ENCODE assay signal across 25 cellular contexts in the genomic region with DNA sequence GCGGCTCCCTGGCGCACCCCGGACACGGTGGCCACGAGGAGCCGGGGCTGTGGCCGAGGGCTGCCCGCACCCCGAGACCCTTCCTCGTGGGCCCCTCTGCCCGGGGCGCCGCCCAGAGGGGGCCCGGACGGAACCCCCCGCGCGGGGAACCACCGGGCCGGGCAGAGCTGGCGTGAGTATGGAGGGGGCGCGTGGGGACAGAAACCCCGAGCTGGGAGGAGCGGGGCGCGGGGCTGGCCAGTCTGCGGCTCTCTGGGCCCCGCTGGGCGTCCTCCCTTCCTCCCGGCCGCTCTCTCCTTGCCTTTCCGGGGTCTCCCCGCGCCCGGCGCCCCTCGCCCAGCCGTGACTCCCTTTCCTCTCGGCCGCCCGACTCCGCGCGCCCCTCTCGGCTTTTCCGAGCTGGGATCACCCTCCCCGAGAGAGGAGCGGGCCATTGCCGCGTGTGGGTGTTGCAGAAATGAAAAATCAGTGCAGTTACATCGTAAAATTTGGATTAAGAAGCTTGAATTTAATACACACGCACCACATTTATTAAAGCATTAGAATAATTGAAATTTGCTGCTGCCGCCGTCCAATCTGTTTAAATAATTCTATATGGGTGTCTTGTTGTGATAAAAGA. TPM values are rescaled to one million over a fixed set of nuclear protein-coding genes. Genes with fewer than 3 reads are reported as not detected.
DNase-seq lines count a peak whose midpoint lies in the region; ATAC-seq and TF ChIP-seq lines count a peak whose summit lies in the region.
"Had no signal": no experiment of that assay in that cellular context is flagged by ENCODE, and none has a peak within 500 bp of the region (broad histone marks: within the 10 kb centered on the region; RNA-seq: fewer than 3 reads in every experiment).

No MANE protein-coding gene starts in this region.

- H3K79me2 ChIP-seq in hepatocyte = no peaks in the 10 kb centered on the region
- H3K79me2 ChIP-seq: parathyroid adenoma had no signal

- peaks cover 43% of the 10 kb centered on the region for H3K4me1 ChIP-seq in left ventricle myocardium inferior
- H3K4me1 ChIP-seq in hepatocyte (ENCODE audit: insufficient read depth) = no peaks in the 10 kb centered on the region
- H3K4me1 ChIP-seq: parathyroid adenoma, right lobe of liver had no signal

- intact Hi-C loops in Right ventricle myocardium inferior (cut with DNase I) (no loop called here), left ventricle myocardium inferior (cut with micrococcal nuclease) (no loop called here)

- ATAC-seq in Right ventricle myocardium inferior (no peak), GM19463 (IDR thresholded peaks at IDR 0.05; ENCODE audit: unreplicated experiment) (no peak)
- ATAC-seq: activated naive CD4-positive, alpha-beta T cell treated with anti-CD3 and anti-CD28 coated beads, Interleukin-2, amount 50 U/mL, for 72 hours; activated T-cell treated with anti-CD3 and anti-CD28 coated beads, Interleukin-2, amount 50 U/mL, for 4 hours; left colon; right lobe of liver had no signal

- no peak overlapping the region for H3K4me2 ChIP-seq in hepatocyte

- 3% methylated on average over 24 of the region's 55 CpGs for WGBS in hepatocyte (ENCODE audit: low lambda C conversion rate, missing lambda C conversion rate)

- H4K20me1 ChIP-seq in hepatocyte (ENCODE audit: insufficient read depth, poor library complexity, severe bottlenecking) = no peaks in the 10 kb centered on the region

- H3K27me3 ChIP-seq in left ventricle myocardium inferior (ENCODE audit: low read depth) = peaks cover 100% of the 10 kb centered on the region
- peaks cover 99% of the 10 kb centered on the region for H3K27me3 ChIP-seq in hepatocyte

- no peak for TF ChIP-seq CTCF in left ventricle myocardium inferior (IDR thresholded peaks at IDR 0.05; ENCODE audit: borderline replicate concordance)
- no peak for TF ChIP-seq CTCF in hepatocyte (IDR thresholded peaks at IDR 0.05; ENCODE audit: poor library complexity)

- H3K9me2 ChIP-seq in hepatocyte (replicated peaks; ENCODE audit: insufficient read depth) = no peaks in the 10 kb centered on the region

- H3K27ac ChIP-seq in left ventricle myocardium inferior (replicated peaks) (no peak overlapping the region), hepatocyte (no peak overlapping the region)
- H3K27ac ChIP-seq: ascending aorta, parathyroid adenoma, right lobe of liver, tibial artery had no signal

- H3K4me3 ChIP-seq in left ventricle myocardium inferior (no peak overlapping the region), hepatocyte (no peak overlapping the region)
- H3K4me3 ChIP-seq: ascending aorta, right lobe of liver, tibial artery had no signal

- H3K9me3 ChIP-seq in left ventricle myocardium inferior (replicated peaks) = no peaks in the 10 kb centered on the region
- H3K9me3 ChIP-seq in hepatocyte (ENCODE audit: low read depth) = no peaks in the 10 kb centered on the region
- H3K9me3 ChIP-seq: ascending aorta, right lobe of liver, tibial artery had no signal

- DNase-seq in Right ventricle myocardium inferior (ENCODE audit: missing footprints) (peak; percentile 43), left ventricle myocardium inferior (no peak), NCI-H69 (lab: John Stamatoyannopoulos, UW) (peak; percentile 16), hepatocyte (ENCODE audit: low spot score) (no peak), retina (peak; percentile 50), islet precursor cell (no peak)
- DNase-seq in NK-92 treated with Interleukin-12 subunit alpha and Interleukin-12 subunit beta, amount 100 ng/mL, for 24 hours (lab: John Stamatoyannopoulos, UW) = no peak
- DNase-seq: activated CD4-positive, alpha-beta memory T cell treated with anti-CD3 and anti-CD28 coated beads for 36 hours; activated T-cell treated with anti-CD3 and anti-CD28 coated beads, Interleukin-2, amount 50 U/mL, for 4 hours; central memory CD4-positive, alpha-beta T cell; left colon; naive B cell; NCI-H2081; NCI-H226; NCI-H774; T1000; tibial artery had no signal

- H3K36me3 ChIP-seq in left ventricle myocardium inferior = no peaks in the 10 kb centered on the region
- H3K36me3 ChIP-seq in hepatocyte (replicated peaks; ENCODE audit: insufficient read depth, low read depth) = no peaks in the 10 kb centered on the region
- H3K36me3 ChIP-seq: ascending aorta, right lobe of liver, tibial artery had no signal

- H2AFZ ChIP-seq in hepatocyte = peak overlapping the region; percentile 63
- H2AFZ ChIP-seq: parathyroid adenoma had no signal

RNA-seq across cellular contexts. Expression of a gene that starts 8.9 kb away (rescaled TPM):
- total RNA-seq in Right ventricle myocardium inferior (not detected), left ventricle myocardium inferior (not detected), hepatocyte (not detected in 2 replicates)
- not detected in 2 replicates for polyA plus RNA-seq in hepatocyte
- total RNA-seq: activated CD4-positive, alpha-beta memory T cell treated with anti-CD3 and anti-CD28 coated beads for 36 hours; activated naive CD4-positive, alpha-beta T cell treated with anti-CD3 and anti-CD28 coated beads, Interleukin-2, amount 50 U/mL, for 72 hours; activated T-cell treated with anti-CD3 and anti-CD28 coated beads, Interleukin-2, amount 50 U/mL, for 4 hours; ascending aorta; left colon; M059J; mesenteric fat pad; right lobe of liver had no signal
- polyA plus RNA-seq: CD14-positive monocyte had no signal

Comparison
In these comparisons a context has a peak if more than half of its experiments do, and no peak if none do; other contexts are left out.
1. DNase-seq: peak in Right ventricle myocardium inferior (single experiment), NCI-H69 (single experiment) and retina (single experiment); none in left ventricle myocardium inferior (single experiment), hepatocyte (single experiment), NK-92 treated with Interleukin-12 subunit alpha and Interleukin-12 subunit beta, amount 100 ng/mL, for 24 hours (single experiment) and islet precursor cell (single experiment).